ENCODE assay signal across 12 cellular contexts in genomic region chr22:49906071-49906798, GRCh38.
"Had no signal": no experiment of that assay in that cellular context is flagged by ENCODE, and none has a peak within 500 bp of the region (broad histone marks: within the 10 kb centered on the region; RNA-seq: fewer than 3 reads in every experiment).

No MANE protein-coding gene starts in this region.

- H3K4me1 ChIP-seq: adrenal gland, esophagus muscularis mucosa, left lung, stomach, testis, upper lobe of left lung had no signal

- H3K27me3 Mint-ChIP-seq: activated CD4-positive, alpha-beta T cell treated with anti-CD3 and anti-CD28 coated beads, Interleukin-2, amount 10 ng/mL, durations not matched to agents 7 days and 5 days; memory B cell had no signal

- H3K9me3 ChIP-seq: adrenal gland, esophagus muscularis mucosa, left lung, stomach, testis, upper lobe of left lung had no signal

- H3K4me3 ChIP-seq: adrenal gland, cardiac muscle cell, esophagus muscularis mucosa, left lung, stomach, testis, upper lobe of left lung had no signal

- H3K27me3 ChIP-seq: adrenal gland, cardiac muscle cell, esophagus muscularis mucosa, left lung, stomach, testis, upper lobe of left lung had no signal

- ATAC-seq: left lung, natural killer cell had no signal

- H3K27ac ChIP-seq: adrenal gland, cardiac muscle cell, esophagus muscularis mucosa, left lung, stomach, testis, upper lobe of left lung had no signal

- H3K27ac Mint-ChIP-seq: activated CD4-positive, alpha-beta T cell treated with anti-CD3 and anti-CD28 coated beads, Interleukin-2, amount 10 ng/mL, durations not matched to agents 7 days and 5 days had no signal

- H3K4me3 Mint-ChIP-seq: activated CD4-positive, alpha-beta T cell treated with anti-CD3 and anti-CD28 coated beads, Interleukin-2, amount 10 ng/mL, durations not matched to agents 7 days and 5 days; memory B cell; natural killer cell had no signal

- DNase-seq: activated CD4-positive, alpha-beta T cell treated with anti-CD3 and anti-CD28 coated beads, Interleukin-2, amount 10 ng/mL, durations not matched to agents 7 days and 5 days; activated naive CD4-positive, alpha-beta T cell treated with anti-CD3 and anti-CD28 coated beads, Interleukin-2, amount 50 U/mL, for 16 hours; adrenal gland; left lung; natural killer cell; small intestine; stomach; testis had no signal
